14 cellular contexts compared by ENCODE assay signal in genomic region chr2:116719841-116720240, GRCh38.
DNase-seq lines count a peak whose midpoint lies in the region; ATAC-seq, FAIRE-seq and TF ChIP-seq lines count a peak whose summit lies in the region.
"Had no signal": no experiment of that assay in that cellular context is flagged by ENCODE, and none has a peak within 500 bp of the region (broad histone marks: within the 10 kb centered on the region; RNA-seq: fewer than 3 reads in every experiment).

No MANE protein-coding gene starts in this region.

- FAIRE-seq in RCC 7860 (lab: Jason Lieb, UNC) = peak; percentile 27

- in situ Hi-C loops in GM13976 (cut with MboI; ENCODE audit: low sequenced_read_pairs, unreplicated experiment) = no loop called here

- ATAC-seq in HG02798 (IDR thresholded peaks at IDR 0.05; ENCODE audit: poor library complexity, unreplicated experiment) (no peak), GM18873 (IDR thresholded peaks at IDR 0.05; ENCODE audit: low FRiP score, unreplicated experiment) (no peak), HG03460 (IDR thresholded peaks at IDR 0.05; ENCODE audit: unreplicated experiment) (no peak)
- ATAC-seq: left ventricle myocardium superior had no signal

- DNase-seq in DMS 273 treated with DMSO at 0.1 percent for 48 hours (lab: John Stamatoyannopoulos, UW) (peak; percentile 47), NCI-H1694 (lab: John Stamatoyannopoulos, UW) (peak; percentile 30), RCC 7860 (ENCODE audit: low spot score) (peak; percentile 73), fibroblast of mammary gland (ENCODE audit: low read depth) (peak; percentile 0), GM13976 (ENCODE audit: low spot score) (no peak)
- DNase-seq: GDM1; Kasumi-1; left ventricle myocardium superior; stimulated activated CD4-positive, alpha-beta T cell treated with anti-CD3 and anti-CD28 coated beads, Interleukin-2, amount 100 ng/mL, for 24 hours; stimulated activated naive CD4-positive, alpha-beta T cell had no signal

- TF ChIP-seq CTCF in fibroblast of mammary gland (conservative IDR thresholded peaks at IDR 0.05; ENCODE audit: control insufficient read depth, insufficient read depth, low read depth, low read length) (no peak), GM13976 (IDR thresholded peaks at IDR 0.05; ENCODE audit: borderline replicate concordance, control extremely low read depth, extremely low read depth, insufficient read depth, missing control alignments) (no peak)

- no peak overlapping the region for H3K4me3 ChIP-seq in fibroblast of mammary gland (ENCODE audit: control insufficient read depth, low read depth, low read length)
- H3K4me3 ChIP-seq: ovary had no signal
